15 cellular contexts compared by ENCODE assay signal in genomic region chr1:111217183-111217910, GRCh38. TPM values are rescaled to one million over a fixed set of nuclear protein-coding genes. Genes with fewer than 3 reads are reported as not detected.
DNase-seq lines count a peak whose midpoint lies in the region; ATAC-seq, FAIRE-seq and TF ChIP-seq lines count a peak whose summit lies in the region.
"Had no signal": no experiment of that assay in that cellular context is flagged by ENCODE, and none has a peak within 500 bp of the region (broad histone marks: within the 10 kb centered on the region; RNA-seq: fewer than 3 reads in every experiment).

No MANE protein-coding gene starts in this region.

- peak overlapping the region; percentile 60 for H3K4me3 ChIP-seq in Loucy (ENCODE audit: low read length, poor library complexity, severe bottlenecking)
- H3K4me3 ChIP-seq in small intestine (ENCODE audit: low read depth in 1 of 2, low read length in 2 of 2) = no peak overlapping the region
- H3K4me3 ChIP-seq: GM23338, tibial nerve had no signal

- peaks cover 95% of the 10 kb centered on the region for H3K4me1 ChIP-seq in Loucy (ENCODE audit: insufficient read depth, low read length, poor library complexity, severe bottlenecking)
- peaks cover 0 to under 1% of the 10 kb centered on the region in 2 donors for H3K4me1 ChIP-seq in small intestine (ENCODE audit: control insufficient read depth in 2 of 2, insufficient read depth in 1 of 2, low read depth in 1 of 2, low read length in 1 of 2)

- H3K4me2 ChIP-seq in Loucy (ENCODE audit: low read depth, low read length, poor library complexity, severe bottlenecking) = peak overlapping the region; percentile 75
- H3K4me2 ChIP-seq: GM23338 had no signal

- peaks cover 94% of the 10 kb centered on the region for H3K4me1 Mint-ChIP-seq in activated CD4-positive, alpha-beta T cell treated with anti-CD3 and anti-CD28 coated beads, Interleukin-2, amount 10 ng/mL, durations not matched to agents 24 days and 14 days
- peaks cover under 1% of the 10 kb centered on the region for H3K4me1 Mint-ChIP-seq in osteocyte (ENCODE audit: unreplicated experiment)

- peak overlapping the region; percentile 92 for H3K27ac Mint-ChIP-seq in activated CD4-positive, alpha-beta T cell treated with anti-CD3 and anti-CD28 coated beads, Interleukin-2, amount 10 ng/mL, durations not matched to agents 24 days and 14 days
- H3K27ac Mint-ChIP-seq in activated naive CD4-positive, alpha-beta T cell treated with anti-CD3 and anti-CD28 coated beads, Interleukin-2, amount 50 U/mL, for 72 hours = peak overlapping the region; percentile 86 to 100
- H3K27ac Mint-ChIP-seq in osteocyte (ENCODE audit: unreplicated experiment) = no peak overlapping the region
- H3K27ac Mint-ChIP-seq: GM23338 had no signal

- H3K27me3 Mint-ChIP-seq in activated CD4-positive, alpha-beta T cell treated with anti-CD3 and anti-CD28 coated beads, Interleukin-2, amount 10 ng/mL, durations not matched to agents 24 days and 14 days = no peaks in the 10 kb centered on the region
- peaks cover 32% of the 10 kb centered on the region for H3K27me3 Mint-ChIP-seq in osteocyte (ENCODE audit: unreplicated experiment)

- H3K27me3 ChIP-seq in Loucy (ENCODE audit: insufficient read depth, low read length, poor library complexity, severe bottlenecking) (no peaks in the 10 kb centered on the region), small intestine (ENCODE audit: control insufficient read depth in 2 of 2, insufficient read depth in 2 of 2, low read length in 2 of 2) (no peaks in the 10 kb centered on the region)
- H3K27me3 ChIP-seq: tibial nerve had no signal

- H3K36me3 ChIP-seq in Loucy (ENCODE audit: insufficient read depth, low read length) = no peaks in the 10 kb centered on the region
- H3K36me3 ChIP-seq in small intestine (ENCODE audit: control insufficient read depth in 2 of 2, insufficient read depth in 2 of 2, low read length in 2 of 2) = no peaks in the 10 kb centered on the region
- H3K36me3 ChIP-seq: tibial nerve had no signal

- peak overlapping the region; percentile 86 for H3K9ac ChIP-seq in Loucy (ENCODE audit: low read depth, low read length, poor library complexity, severe bottlenecking)

- peak; percentile 8 to 11 for ATAC-seq in activated naive CD4-positive, alpha-beta T cell treated with anti-CD3 and anti-CD28 coated beads, Interleukin-2, amount 50 U/mL, for 72 hours
- ATAC-seq: GM23338 had no signal

- intact Hi-C loops in activated CD4-positive, alpha-beta T cell treated with anti-CD3 and anti-CD28 coated beads, Interleukin-2, amount 10 ng/mL, durations not matched to agents 24 days and 14 days (cut with micrococcal nuclease) = loop anchor here (2.0 to 5.0 kb wide), 8 partner anchors 231 to 585 kb away; partner anchors contain the start of genes ATP5PB, LRIF1 and WDR77

- no peaks in the 10 kb centered on the region for H3K9me2 ChIP-seq in Loucy (replicated peaks; ENCODE audit: low read depth, low read length)

- WGBS in small intestine, 3 donors = 61 to 72% (median 62%) methylated on average over 5 of the region's 5 CpGs

- H3F3A ChIP-seq in Loucy (ENCODE audit: low read depth) = peaks cover 22% of the 10 kb centered on the region

- peak overlapping the region; percentile 84 for H3K4me3 Mint-ChIP-seq in activated CD4-positive, alpha-beta T cell treated with anti-CD3 and anti-CD28 coated beads, Interleukin-2, amount 10 ng/mL, durations not matched to agents 24 days and 14 days
- H3K4me3 Mint-ChIP-seq in osteocyte (ENCODE audit: unreplicated experiment) = no peak overlapping the region
- H3K4me3 Mint-ChIP-seq: GM23338 had no signal

- no peaks in the 10 kb centered on the region for H3K9me3 Mint-ChIP-seq in activated CD4-positive, alpha-beta T cell treated with anti-CD3 and anti-CD28 coated beads, Interleukin-2, amount 10 ng/mL, durations not matched to agents 24 days and 14 days
- peaks cover 5 to 7% of the 10 kb centered on the region in 2 donors for H3K9me3 Mint-ChIP-seq in activated naive CD4-positive, alpha-beta T cell treated with anti-CD3 and anti-CD28 coated beads, Interleukin-2, amount 50 U/mL, for 72 hours
- H3K9me3 Mint-ChIP-seq in osteocyte (ENCODE audit: unreplicated experiment) = no peaks in the 10 kb centered on the region
- H3K9me3 Mint-ChIP-seq: GM23338 had no signal

- H3K27ac ChIP-seq in small intestine (ENCODE audit: low read depth in 1 of 2, low read length in 1 of 2) = peak overlapping the region; percentile 46 to 90

- no peak for TF ChIP-seq CTCF in Loucy (conservative IDR thresholded peaks at IDR 0.05; ENCODE audit: low read length)
- TF ChIP-seq CTCF in osteocyte (IDR thresholded peaks at IDR 0.05) = no peak

- no peak overlapping the region; the same call in 1 of the 2 replicates for H2AFZ ChIP-seq in Loucy (ENCODE audit: low read length)
- H2AFZ ChIP-seq: GM23338 had no signal

- no peak for DNase-seq in activated CD4-positive, alpha-beta T cell treated with anti-CD3 and anti-CD28 coated beads, Interleukin-2, amount 10 ng/mL, durations not matched to agents 24 days and 14 days
- DNase-seq in activated CD4-positive, alpha-beta T cell treated with anti-CD3 and anti-CD28 coated beads, Interleukin-2, amount 50 U/mL, for 48 hours = no peak
- DNase-seq in activated naive CD4-positive, alpha-beta T cell treated with anti-CD3 and anti-CD28 coated beads, Interleukin-2, amount 50 U/mL, for 72 hours (ENCODE audit: low spot score in 2 of 2) = no peak
- DNase-seq in small intestine = no peak
- DNase-seq in activated gamma-delta T cell treated with Interleukin-2 at 50 U/mL for 16 hours = no peak
- no peak for DNase-seq in osteocyte (ENCODE audit: extremely low spot score, unreplicated experiment)
- no peak for DNase-seq in NCI-H2081 treated with DMSO at 0.1 percent for 48 hours (lab: John Stamatoyannopoulos, UW)
- DNase-seq: Calu3, hypothalamus, NCI-H1105, NCI-H345 had no signal

- H4K20me1 ChIP-seq in Loucy (ENCODE audit: insufficient read depth, low read length, poor library complexity, severe bottlenecking) = no peaks in the 10 kb centered on the region

- H3K9me3 ChIP-seq in Loucy (ENCODE audit: insufficient read depth, low read depth, low read length) = no peaks in the 10 kb centered on the region
- no peaks in the 10 kb centered on the region for H3K9me3 ChIP-seq in small intestine (ENCODE audit: control insufficient read depth, low read depth)
- H3K9me3 ChIP-seq: tibial nerve had no signal

- peaks cover 8% of the 10 kb centered on the region; the same call in 1 of the 2 replicates for H3K79me2 ChIP-seq in Loucy (ENCODE audit: insufficient read depth, low read length)

- FAIRE-seq in small intestine (lab: Jason Lieb, UNC) = no peak
- FAIRE-seq: A204.1 had no signal

- peaks cover 5% of the 10 kb centered on the region for H3K36me3 Mint-ChIP-seq in activated CD4-positive, alpha-beta T cell treated with anti-CD3 and anti-CD28 coated beads, Interleukin-2, amount 10 ng/mL, durations not matched to agents 24 days and 14 days (ENCODE audit: low read depth)
- H3K36me3 Mint-ChIP-seq in activated naive CD4-positive, alpha-beta T cell treated with anti-CD3 and anti-CD28 coated beads, Interleukin-2, amount 50 U/mL, for 72 hours = peaks cover 7 to 25% of the 10 kb centered on the region in 2 donors
- H3K36me3 Mint-ChIP-seq in osteocyte (ENCODE audit: unreplicated experiment) = no peaks in the 10 kb centered on the region

RNA-seq across cellular contexts. Expression of gene CHI3L2, which starts 10.2 kb away (rescaled TPM):
- total RNA-seq in activated CD4-positive, alpha-beta T cell treated with anti-CD3 and anti-CD28 coated beads, Interleukin-2, amount 10 ng/mL, durations not matched to agents 24 days and 14 days = 2.3 and 3.9 TPM in 2 replicates
- 10 to 100 TPM; 13.8 to 25.0 TPM for total RNA-seq in activated naive CD4-positive, alpha-beta T cell treated with anti-CD3 and anti-CD28 coated beads, Interleukin-2, amount 50 U/mL, for 72 hours
- 1 to 10 TPM; 1.1 to 4.7 (median 1.9) TPM for polyA plus RNA-seq in small intestine
- not detected in 2 replicates for total RNA-seq in osteocyte
- total RNA-seq: GM23338 had no signal

RNA-seq across cellular contexts. Expression of gene DENND2D, which starts 16.9 kb away (rescaled TPM):
- 175 and 180 TPM in 2 replicates for total RNA-seq in activated CD4-positive, alpha-beta T cell treated with anti-CD3 and anti-CD28 coated beads, Interleukin-2, amount 10 ng/mL, durations not matched to agents 24 days and 14 days
- 100 to 1,000 TPM; 213 to 221 TPM for total RNA-seq in activated naive CD4-positive, alpha-beta T cell treated with anti-CD3 and anti-CD28 coated beads, Interleukin-2, amount 50 U/mL, for 72 hours
- 10 to 100 TPM; 31.3 to 54.6 (median 36.7) TPM for polyA plus RNA-seq in small intestine
- total RNA-seq in osteocyte = not detected in 2 replicates

Comparison
In these comparisons a context has a peak if more than half of its experiments do, and no peak if none do; other contexts are left out.
1. RNA of gene DENND2D, which starts 16.9 kb away (total RNA-seq): 213 to 221 TPM in activated naive CD4-positive, alpha-beta T cell treated with anti-CD3 and anti-CD28 coated beads, Interleukin-2, amount 50 U/mL, for 72 hours and 175 to 180 TPM in activated CD4-positive, alpha-beta T cell treated with anti-CD3 and anti-CD28 coated beads, Interleukin-2, amount 10 ng/mL, durations not matched to agents 24 days and 14 days; not detected in osteocyte; every median in the first group is over 100 times any median in the second.